ENCODE assay signal across 19 cellular contexts in the genomic region with DNA sequence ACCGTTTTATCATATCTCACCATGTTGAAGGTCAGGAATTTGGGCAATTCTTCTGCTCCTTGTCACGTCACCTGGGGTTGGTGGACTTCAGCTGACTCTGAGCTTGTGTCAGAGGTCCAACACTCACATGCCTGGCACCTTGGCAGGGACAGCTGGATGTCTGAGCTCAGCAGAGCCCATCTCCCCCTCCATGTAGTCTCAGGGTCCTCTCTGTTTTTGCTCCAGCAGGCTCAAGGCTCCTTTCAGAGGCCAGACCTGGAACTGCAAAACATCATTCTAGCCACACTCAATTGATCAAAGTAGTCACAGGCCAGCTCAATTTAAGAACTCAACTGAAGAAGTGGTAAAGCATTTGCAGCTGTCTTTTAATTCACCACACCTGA. TPM values are rescaled to one million over a fixed set of nuclear protein-coding genes. Genes with fewer than 3 reads are reported as not detected.
A peak's percentile ranks its signal among the peaks of the same experiment; 100 is the strongest.
DNase-seq lines count a peak whose midpoint lies in the region; ATAC-seq and TF ChIP-seq lines count a peak whose summit lies in the region.
"Had no signal": no experiment of that assay in that cellular context is flagged by ENCODE, and none has a peak within 500 bp of the region (broad histone marks: within the 10 kb centered on the region; RNA-seq: fewer than 3 reads in every experiment).

No MANE protein-coding gene starts in this region.

- H3K27ac Mint-ChIP-seq in chondrocyte (ENCODE audit: unreplicated experiment): peak overlapping the region; percentile 42
- H3K27ac Mint-ChIP-seq: IgD-negative memory B cell had no signal

- no peak for TF ChIP-seq EP300 in tibial nerve (IDR thresholded peaks at IDR 0.05)

- no peaks in the 10 kb centered on the region for H3K36me3 ChIP-seq in psoas muscle (ENCODE audit: insufficient read depth in 1 of 2, low read depth in 1 of 2)
- no peaks in the 10 kb centered on the region for H3K36me3 ChIP-seq in tibial nerve
- H3K36me3 ChIP-seq: breast epithelium, HAP-1, neutrophil, SJCRH30 had no signal

- TF ChIP-seq CTCF in chondrocyte (IDR thresholded peaks at IDR 0.05) (peak; percentile 45), psoas muscle (IDR thresholded peaks at IDR 0.05) (no peak), tibial nerve (IDR thresholded peaks at IDR 0.05) (no peak)

- H3K27me3 ChIP-seq in psoas muscle (ENCODE audit: insufficient read depth in 3 of 3, low read length in 2 of 3): no peaks in the 10 kb centered on the region
- no peaks in the 10 kb centered on the region for H3K27me3 ChIP-seq in tibial nerve
- H3K27me3 ChIP-seq: breast epithelium, SJCRH30, testis had no signal

- H3K4me3 ChIP-seq in psoas muscle (no peak overlapping the region), tibial nerve (no peak overlapping the region)
- H3K4me3 ChIP-seq: breast epithelium, HAP-1, SJCRH30, testis had no signal

- peaks cover 67% of the 10 kb centered on the region for H3K4me1 Mint-ChIP-seq in chondrocyte (ENCODE audit: low read depth)

- peak; percentile 54 for ATAC-seq in HG03354 (IDR thresholded peaks at IDR 0.05; ENCODE audit: poor library complexity, severe bottlenecking, unreplicated experiment)
- peak; percentile 34 for ATAC-seq in sciatic nerve
- ATAC-seq in psoas muscle: no peak
- no peak for ATAC-seq in HG02623 (IDR thresholded peaks at IDR 0.05; ENCODE audit: unreplicated experiment)

- H3K27ac ChIP-seq in psoas muscle: no peak overlapping the region
- peak overlapping the region in 1 of 4 donors; percentile 18 for H3K27ac ChIP-seq in tibial nerve
- H3K27ac ChIP-seq: breast epithelium, epithelial cell of prostate, neutrophil, SJCRH30, testis had no signal

- intact Hi-C loops in sciatic nerve (cut with DNase I) (no loop called here), psoas muscle (cut with DNase I) (no loop called here)

- peaks cover 30% of the 10 kb centered on the region for H3K36me3 Mint-ChIP-seq in chondrocyte (ENCODE audit: low read depth)
- H3K36me3 Mint-ChIP-seq: IgD-negative memory B cell had no signal

- H3K9me3 Mint-ChIP-seq in chondrocyte (ENCODE audit: low read depth): no peaks in the 10 kb centered on the region

- H3K4me3 Mint-ChIP-seq in chondrocyte (ENCODE audit: unreplicated experiment): no peak overlapping the region
- H3K4me3 Mint-ChIP-seq: IgD-negative memory B cell had no signal

- no peak for TF ChIP-seq POLR2A in tibial nerve (IDR thresholded peaks at IDR 0.05)

- H3K4me1 ChIP-seq in psoas muscle (no peaks in the 10 kb centered on the region), tibial nerve (peaks cover 0 to 16% (median 0%) of the 10 kb centered on the region in 4 donors)
- H3K4me1 ChIP-seq: breast epithelium, SJCRH30, testis had no signal

- no peaks in the 10 kb centered on the region for H3K9me3 ChIP-seq in psoas muscle
- H3K9me3 ChIP-seq in tibial nerve: no peaks in the 10 kb centered on the region
- H3K9me3 ChIP-seq: breast epithelium, HAP-1, neutrophil, SJCRH30, testis had no signal

- DNase-seq in DMS 273 (lab: John Stamatoyannopoulos, UW; ENCODE audit: unreplicated experiment) (peak; percentile 4), DMS 273 treated with DMSO at 0.1 percent for 48 hours (lab: John Stamatoyannopoulos, UW) (no peak), chondrocyte (ENCODE audit: low spot score) (no peak), sciatic nerve (ENCODE audit: low spot score) (no peak), psoas muscle (no peak), tibial nerve (ENCODE audit: low spot score in 2 of 2) (no peak)
- DNase-seq: activated naive CD4-positive, alpha-beta T cell; hippocampal formation; NCI-H1436 treated with DMSO at 0.1 percent for 48 hours; NCI-H526 treated with DMSO at 0.1 percent for 48 hours; SJCRH30; testis had no signal

- no peaks in the 10 kb centered on the region for H3K27me3 Mint-ChIP-seq in chondrocyte (ENCODE audit: low read depth)

- 67 to 79% (median 73%) methylated on average over 2 of the region's 2 CpGs for WGBS in psoas muscle, 3 donors
- WGBS in tibial nerve, 2 donors: 74 to 81% methylated on average over 2 of the region's 2 CpGs

RNA-seq across cellular contexts. Expression of a gene that starts 45.4 kb away (rescaled TPM):
- total RNA-seq in chondrocyte: 58.3 to 136 TPM (median 135 TPM) in 3 replicates
- 22.8 TPM for total RNA-seq in sciatic nerve
- total RNA-seq in psoas muscle: 1 to 10 TPM; 1.8 to 5.8 (median 3.0) TPM
- polyA plus RNA-seq in psoas muscle: 1 to 10 TPM in 1 of 3 donors, under 1 TPM in 2; 0.86 to 1.3 (median 0.87) TPM
- 10 to 100 TPM; 12.7 to 25.5 (median 19.4) TPM for total RNA-seq in tibial nerve
- polyA plus RNA-seq: IgD-negative memory B cell had no signal

Comparison
In these comparisons a context has a peak if more than half of its experiments do, and no peak if none do; other contexts are left out.
1. ATAC-seq: peak in HG03354 (single experiment) and sciatic nerve (single experiment); none in psoas muscle (0 of 4) and HG02623 (single experiment).